Comparison of ENCODE assay signal across 10 cellular contexts in genomic region chr14:98953544-98954346, GRCh38.
DNase-seq lines count a peak whose midpoint lies in the region; ATAC-seq and TF ChIP-seq lines count a peak whose summit lies in the region.
"Had no signal": no experiment of that assay in that cellular context is flagged by ENCODE, and none has a peak within 500 bp of the region (broad histone marks: within the 10 kb centered on the region; RNA-seq: fewer than 3 reads in every experiment).

No MANE protein-coding gene starts in this region.

- H3K27me3 ChIP-seq in endodermal cell (ENCODE audit: control insufficient read depth, insufficient read depth, low read length, poor library complexity, severe bottlenecking), result no peaks in the 10 kb centered on the region

- DNase-seq in AG09319 (ENCODE audit: extremely low read depth, low read depth) (peak; percentile 28), MV-4-11 (lab: John Stamatoyannopoulos, UW) (peak; percentile 23), endodermal cell (peak; percentile 28), osteocyte (ENCODE audit: extremely low spot score, unreplicated experiment) (peak; percentile 80), kidney glomerular epithelial cell (lab: John Stamatoyannopoulos, UW) (no peak), iPS-NIHi11 (ENCODE audit: low spot score) (no peak)
- no peak for DNase-seq in stimulated activated CD4-positive, alpha-beta T cell treated with anti-CD3 and anti-CD28 coated beads, Interleukin-2, amount 100 ng/mL, for 48 hours
- DNase-seq: amniotic stem cell, OCI-M1 had no signal

- H3K4me3 Mint-ChIP-seq in endodermal cell (no peak overlapping the region), osteocyte (ENCODE audit: unreplicated experiment) (no peak overlapping the region)

- H3K9me3 Mint-ChIP-seq in endodermal cell (peaks cover 10% of the 10 kb centered on the region), osteocyte (ENCODE audit: unreplicated experiment) (no peaks in the 10 kb centered on the region)

- H3K36me3 Mint-ChIP-seq in endodermal cell (ENCODE audit: low read depth), result no peaks in the 10 kb centered on the region
- no peaks in the 10 kb centered on the region for H3K36me3 Mint-ChIP-seq in osteocyte (ENCODE audit: unreplicated experiment)

- H3K9ac ChIP-seq in endodermal cell (ENCODE audit: extremely low read depth, low read length, poor library complexity, severe bottlenecking), result no peak overlapping the region

- no peak overlapping the region for H3K4me3 ChIP-seq in endodermal cell (ENCODE audit: low read length)

- H3K27me3 Mint-ChIP-seq in endodermal cell (ENCODE audit: insufficient read depth), result peaks cover 47% of the 10 kb centered on the region
- peaks cover 6% of the 10 kb centered on the region for H3K27me3 Mint-ChIP-seq in osteocyte (ENCODE audit: unreplicated experiment)

- H3K4me1 ChIP-seq in endodermal cell (ENCODE audit: control insufficient read depth, insufficient read depth, low read length), result peaks cover 2% of the 10 kb centered on the region

- no peak for TF ChIP-seq CTCF in AG09319 (IDR thresholded peaks at IDR 0.05; ENCODE audit: low read depth, low read length)
- TF ChIP-seq CTCF in endodermal cell (conservative IDR thresholded peaks at IDR 0.05), result no peak
- no peak for TF ChIP-seq CTCF in osteocyte (IDR thresholded peaks at IDR 0.05)

- no peak overlapping the region for H3K27ac ChIP-seq in endodermal cell (ENCODE audit: low read depth, low read length)

- H3K27ac Mint-ChIP-seq in endodermal cell (no peak overlapping the region), osteocyte (ENCODE audit: unreplicated experiment) (no peak overlapping the region)

- no peaks in the 10 kb centered on the region for H3K36me3 ChIP-seq in endodermal cell (ENCODE audit: control insufficient read depth, insufficient read depth, low read length)

- no peaks in the 10 kb centered on the region for H3K9me3 ChIP-seq in endodermal cell (ENCODE audit: control insufficient read depth, low read length)

- WGBS in endodermal cell (ENCODE audit: insufficient coverage in 1 of 2, insufficient read length in 1 of 2), 2 experiments, result 95% methylated on average over 16 to 20 of the region's 20 CpGs

- H3K4me1 Mint-ChIP-seq in endodermal cell (peaks cover 9% of the 10 kb centered on the region), osteocyte (ENCODE audit: unreplicated experiment) (peaks cover 9% of the 10 kb centered on the region)

- no peak for ATAC-seq in GM19463 (IDR thresholded peaks at IDR 0.05; ENCODE audit: unreplicated experiment)

Comparison
In these comparisons a context has a peak if more than half of its experiments do, and no peak if none do; other contexts are left out.
1. DNase-seq: peak in AG09319 (single experiment), MV-4-11 (single experiment), endodermal cell (single experiment) and osteocyte (single experiment); none in stimulated activated CD4-positive, alpha-beta T cell treated with anti-CD3 and anti-CD28 coated beads, Interleukin-2, amount 100 ng/mL, for 48 hours (0 of 2), kidney glomerular epithelial cell (single experiment) and iPS-NIHi11 (single experiment).